Comparison of ENCODE assay signal across 14 cellular contexts in the genomic region with DNA sequence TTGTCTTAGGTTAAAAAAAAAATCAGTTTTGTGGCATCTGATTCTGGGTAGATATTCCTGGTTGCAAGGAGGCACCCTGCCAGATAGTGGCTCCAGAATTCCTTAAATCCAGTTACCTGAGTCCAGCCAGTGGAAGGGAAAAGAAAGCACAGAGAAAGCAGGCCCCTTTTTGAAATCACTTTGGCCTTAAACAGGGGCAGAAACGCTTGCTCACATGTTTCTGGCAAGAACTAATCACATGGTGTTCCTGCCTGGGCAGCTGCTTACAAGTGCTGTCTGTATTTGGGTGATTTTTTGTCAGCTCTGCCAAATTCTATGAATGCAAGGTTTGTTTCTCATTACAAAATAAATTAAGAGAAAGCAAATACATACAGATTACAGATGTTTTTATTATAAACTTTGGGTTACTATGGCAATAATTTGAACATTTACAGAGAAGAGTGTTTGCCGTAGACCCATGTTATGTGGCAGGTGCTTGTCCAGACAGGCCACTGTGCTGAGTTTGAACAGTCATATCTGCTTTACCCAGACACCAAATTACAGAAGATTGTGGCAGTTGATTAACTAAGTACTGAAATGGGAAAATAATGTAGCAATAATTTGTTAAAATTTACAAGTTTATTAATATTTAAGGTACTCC.
DNase-seq lines count a peak whose midpoint lies in the region; ATAC-seq lines count a peak whose summit lies in the region.
"Had no signal": no experiment of that assay in that cellular context is flagged by ENCODE, and none has a peak within 500 bp of the region (broad histone marks: within the 10 kb centered on the region; RNA-seq: fewer than 3 reads in every experiment).

No MANE protein-coding gene starts in this region.

- H3K9me3 ChIP-seq in MG63: no peaks in the 10 kb centered on the region
- H3K9me3 ChIP-seq: SJCRH30, tibial artery had no signal

- peak; percentile 63 for DNase-seq in NCI-H510A treated with DMSO at 0.1 percent for 48 hours (lab: John Stamatoyannopoulos, UW)
- no peak for DNase-seq in NCI-H510A (lab: John Stamatoyannopoulos, UW)
- DNase-seq in NCI-H748 treated with DMSO at 0.1 percent for 48 hours (lab: John Stamatoyannopoulos, UW): peak; percentile 82
- DNase-seq in foreskin melanocyte: peak; percentile 64
- DNase-seq in superior temporal gyrus (ENCODE audit: extremely low spot score): peak; percentile 33
- no peak for DNase-seq in MG63
- no peak for DNase-seq in HCEC 1CT
- DNase-seq: activated B cell treated with CpG ODN at 0.5 μM for 24 hours, H9, kidney glomerular epithelial cell, NCI-H2171, SJCRH30, tibial artery had no signal

- no peaks in the 10 kb centered on the region for H3K36me3 ChIP-seq in MG63
- H3K36me3 ChIP-seq: SJCRH30, tibial artery had no signal

- no peak overlapping the region for H3K4me3 ChIP-seq in MG63
- H3K4me3 ChIP-seq: SJCRH30, tibial artery had no signal

- H3K27me3 ChIP-seq in MG63: no peaks in the 10 kb centered on the region
- H3K27me3 ChIP-seq: SJCRH30, tibial artery had no signal

- ATAC-seq in GM18870 (IDR thresholded peaks at IDR 0.05; ENCODE audit: unreplicated experiment): no peak

Comparison
In these comparisons a context has a peak if more than half of its experiments do, and no peak if none do; other contexts are left out.
1. DNase-seq: peak in NCI-H510A treated with DMSO at 0.1 percent for 48 hours (single experiment), NCI-H748 treated with DMSO at 0.1 percent for 48 hours (single experiment), foreskin melanocyte (single experiment) and superior temporal gyrus (single experiment); none in NCI-H510A (single experiment), MG63 (single experiment) and HCEC 1CT (single experiment).